25 cellular contexts compared by ENCODE assay signal in genomic region chr21:31295676-31296075, GRCh38.
"Had no signal": no experiment of that assay in that cellular context is flagged by ENCODE, and none has a peak within 500 bp of the region (broad histone marks: within the 10 kb centered on the region; RNA-seq: fewer than 3 reads in every experiment).

No MANE protein-coding gene starts in this region.

- H3K36me3 ChIP-seq: stomach, suprapubic skin, thoracic aorta, thyroid gland, tibial artery, tibial nerve, transverse colon, upper lobe of left lung, upper lobe of right lung, uterus, vagina had no signal

- H3K27ac ChIP-seq: stomach, suprapubic skin, testis, thoracic aorta, thyroid gland, tibial artery, tibial nerve, transverse colon, upper lobe of left lung, upper lobe of right lung, uterus, vagina had no signal

- H3K4me1 ChIP-seq: testis, thyroid gland, tibial artery, transverse colon, upper lobe of left lung, upper lobe of right lung, uterus, vagina had no signal

- H3K27me3 ChIP-seq: stomach, suprapubic skin, testis, thyroid gland, tibial artery, tibial nerve, transverse colon, upper lobe of left lung, upper lobe of right lung, uterus, vagina had no signal

- H3K9me3 ChIP-seq: stomach, suprapubic skin, testis, thoracic aorta, thyroid gland, tibial artery, tibial nerve, transverse colon, upper lobe of left lung, upper lobe of right lung, uterus, vagina had no signal

- ATAC-seq: stimulated activated effector memory CD8-positive, alpha-beta T cell treated with anti-CD3 and anti-CD28 coated beads, Interleukin-12 subunit alpha, Interleukin-12 subunit beta, amount 100 ng/mL, for 72 hours; stimulated activated memory B cell treated with anti-CD40 and anti-IgM and Interleukin-4, amounts not matched to agents 10 μg/mL and 1 μg/mL and 100 μg/mL, for 72 hours; stimulated activated naive CD8-positive, alpha-beta T cell treated with anti-CD3 and anti-CD28 coated beads, Interleukin-15, amount 100 ng/mL, for 72 hours; stimulated activated naive CD8-positive, alpha-beta T cell treated with anti-CD3 and anti-CD28 coated beads, Interleukin-15, Interleukin-2, amounts not matched to agents 100 U/mL and 50 U/mL, for 24 hours; upper lobe of right lung had no signal

- DNase-seq: stimulated activated CD4-positive, alpha-beta T cell treated with anti-CD3 and anti-CD28 coated beads, Interleukin-2, amount 100 ng/mL, for 48 hours; stimulated activated CD4-positive, alpha-beta T cell treated with anti-CD3 and anti-CD28 coated beads, Interleukin-4, amount 100 ng/mL, for 1 hour; stimulated activated CD4-positive, alpha-beta T cell treated with anti-CD3 and anti-CD28 coated beads, Interleukin-4, amount 100 ng/mL, for 24 hours; stimulated activated CD4-positive, alpha-beta T cell treated with anti-CD3 and anti-CD28 coated beads, Interleukin-4, amount 100 ng/mL, for 4 hours; stimulated activated CD8-positive, alpha-beta memory T cell treated with anti-CD3 and anti-CD28 coated beads, Interleukin-4, amount 100 ng/mL, for 48 hours; stimulated activated naive B cell treated with anti-CD40 and anti-IgM and Interleukin-4, amounts not matched to agents 10 μg/mL and 1 μg/mL and 100 μg/mL, for 72 hours; stimulated activated naive CD4-positive, alpha-beta T cell; stimulated activated naive CD4-positive, alpha-beta T cell treated with Interleukin-2 at 50 U/mL for 16 hours; stimulated activated naive CD8-positive, alpha-beta T cell treated with anti-CD3 and anti-CD28 coated beads, Interleukin-15, amount 100 ng/mL, for 72 hours; stimulated activated naive CD8-positive, alpha-beta T cell treated with anti-CD3 and anti-CD28 coated beads, Interleukin-15, Interleukin-2, amounts not matched to agents 100 U/mL and 50 U/mL, for 24 hours; stomach; substantia nigra; testis; thyroid gland; tibial artery; transverse colon; upper lobe of left lung; upper lobe of right lung; uterus had no signal

- H3K4me3 ChIP-seq: stomach, suprapubic skin, testis, thoracic aorta, thyroid gland, tibial artery, tibial nerve, transverse colon, upper lobe of left lung, upper lobe of right lung, uterus, vagina had no signal
